In genomic region chr12:54734196-54734950, GRCh38 we compare ENCODE assay signal across 14 cellular contexts.
"Had no signal": no experiment of that assay in that cellular context is flagged by ENCODE, and none has a peak within 500 bp of the region (broad histone marks: within the 10 kb centered on the region; RNA-seq: fewer than 3 reads in every experiment).

No MANE protein-coding gene starts in this region.

- H3K4me1 Mint-ChIP-seq: neural crest cell had no signal

- H3K27ac Mint-ChIP-seq: activated CD8-positive, alpha-beta memory T cell treated with anti-CD3 and anti-CD28 coated beads, Interleukin-2, amount 10 ng/mL, durations not matched to agents 7 days and 5 days; activated naive CD4-positive, alpha-beta T cell treated with anti-CD3 and anti-CD28 coated beads for 36 hours; activated naive CD8-positive, alpha-beta T cell treated with anti-CD3 and anti-CD28 coated beads, Interleukin-2, amount 50 U/mL, for 24 hours; activated T-helper 2 cell treated with anti-CD3 and anti-CD28 coated beads, Interferon-gamma antibody, Interleukin-2, Interleukin-4, amounts not matched to agents 10 μg/mL and 5 μg/mL and 100 μg/mL, durations not matched to agents 14 hours and 24 hours and 36 hours; stimulated activated effector memory CD8-positive, alpha-beta T cell treated with anti-CD3 and anti-CD28 coated beads, Interleukin-12 subunit alpha, Interleukin-12 subunit beta, amount 100 ng/mL, for 72 hours had no signal

- H3K4me3 Mint-ChIP-seq: activated CD8-positive, alpha-beta memory T cell treated with anti-CD3 and anti-CD28 coated beads, Interleukin-2, amount 10 ng/mL, durations not matched to agents 7 days and 5 days; activated naive CD4-positive, alpha-beta T cell treated with anti-CD3 and anti-CD28 coated beads for 36 hours; activated naive CD8-positive, alpha-beta T cell treated with anti-CD3 and anti-CD28 coated beads, Interleukin-2, amount 50 U/mL, for 24 hours; neural crest cell; stimulated activated effector memory CD8-positive, alpha-beta T cell treated with anti-CD3 and anti-CD28 coated beads, Interleukin-12 subunit alpha, Interleukin-12 subunit beta, amount 100 ng/mL, for 72 hours had no signal

- H3K36me3 ChIP-seq: breast epithelium, gastrocnemius medialis had no signal

- H3K4me1 ChIP-seq: breast epithelium, gastrocnemius medialis had no signal

- H3K36me3 Mint-ChIP-seq: stimulated activated effector memory CD8-positive, alpha-beta T cell treated with anti-CD3 and anti-CD28 coated beads, Interleukin-12 subunit alpha, Interleukin-12 subunit beta, amount 100 ng/mL, for 72 hours had no signal

- H3K4me3 ChIP-seq: breast epithelium, gastrocnemius medialis had no signal

- H3K27me3 Mint-ChIP-seq: activated CD8-positive, alpha-beta memory T cell treated with anti-CD3 and anti-CD28 coated beads, Interleukin-2, amount 10 ng/mL, durations not matched to agents 7 days and 5 days; activated naive CD8-positive, alpha-beta T cell treated with anti-CD3 and anti-CD28 coated beads, Interleukin-2, amount 50 U/mL, for 24 hours had no signal

- H3K9me3 ChIP-seq: breast epithelium, gastrocnemius medialis had no signal

- DNase-seq: activated CD4-positive, alpha-beta T cell treated with anti-CD3 and anti-CD28 coated beads for 1 hour; activated CD4-positive, alpha-beta T cell treated with anti-CD3 and anti-CD28 coated beads, Interleukin-2, amount 50 U/mL, for 48 hours; activated CD8-positive, alpha-beta memory T cell treated with anti-CD3 and anti-CD28 coated beads, Interleukin-2, amount 10 ng/mL, durations not matched to agents 7 days and 5 days; activated naive CD4-positive, alpha-beta T cell treated with anti-CD3 and anti-CD28 coated beads for 36 hours; activated naive CD8-positive, alpha-beta T cell treated with anti-CD3 and anti-CD28 coated beads, Interleukin-2, amount 50 U/mL, for 24 hours; activated T-cell treated with anti-CD3 and anti-CD28 coated beads, Interleukin-2, amount 50 U/mL, for 1 hour; aorta; erythroblast; gastrocnemius medialis; midbrain had no signal

- ATAC-seq: activated CD8-positive, alpha-beta memory T cell treated with anti-CD3 and anti-CD28 coated beads, Interleukin-2, amount 10 ng/mL, durations not matched to agents 7 days and 5 days; activated naive CD8-positive, alpha-beta T cell treated with anti-CD3 and anti-CD28 coated beads, Interleukin-2, amount 50 U/mL, for 24 hours; gastrocnemius medialis; stimulated activated effector memory CD8-positive, alpha-beta T cell treated with anti-CD3 and anti-CD28 coated beads, Interleukin-12 subunit alpha, Interleukin-12 subunit beta, amount 100 ng/mL, for 72 hours had no signal

- H3K27ac ChIP-seq: breast epithelium, gastrocnemius medialis had no signal

- H3K27me3 ChIP-seq: breast epithelium, gastrocnemius medialis had no signal
